ENCODE assay signal across 1 cellular context in the genomic region with DNA sequence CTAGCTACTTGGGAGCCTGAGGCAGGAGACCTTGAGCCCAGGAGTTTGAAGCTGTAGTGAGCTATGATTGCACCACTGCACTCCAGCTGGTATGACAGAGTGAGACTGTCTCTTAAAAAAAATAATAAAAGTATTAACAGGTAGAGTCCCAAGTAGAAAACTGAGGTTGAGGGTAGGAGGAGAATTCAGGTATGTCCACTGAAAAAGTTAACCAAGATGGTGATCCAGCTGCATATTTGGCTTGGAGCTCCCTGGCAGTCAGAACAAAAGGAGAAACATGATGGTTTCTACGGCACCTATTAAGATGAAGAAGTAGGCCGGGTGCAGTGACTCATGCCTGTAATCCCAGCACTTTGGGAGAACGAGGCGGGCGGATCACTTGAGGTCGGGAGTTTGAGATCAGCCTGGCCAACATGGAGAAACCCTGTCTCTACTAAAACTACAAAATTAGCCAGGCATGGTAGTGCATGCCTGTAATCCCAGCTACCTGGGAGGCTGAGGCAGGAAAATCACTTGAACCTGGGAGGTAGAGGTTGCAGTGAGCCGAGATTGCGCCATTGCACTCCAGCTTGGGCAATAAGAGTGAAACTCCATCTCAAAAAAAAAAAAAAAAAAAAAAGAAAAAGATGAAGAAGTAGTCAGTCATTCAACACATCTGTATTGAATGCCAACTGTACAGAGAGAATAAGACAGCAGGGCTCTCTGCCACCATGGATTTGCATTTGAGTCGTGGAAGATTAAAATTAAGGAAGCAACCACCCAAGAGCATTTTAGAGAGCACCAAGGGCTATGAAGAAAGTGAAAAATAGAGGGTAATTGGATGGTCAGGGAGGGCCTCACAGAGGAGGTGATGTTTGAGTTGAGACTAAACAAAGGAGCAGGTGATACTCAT.
TF ChIP-seq lines count a peak whose summit lies in the region.

No MANE protein-coding gene starts in this region.

TF ChIP-seq in HEK293, 187 proteins besides CTCF, POLR2A, EP300 and RAD21 (continued from another document):
- TF ChIP-seq ZNF76 (tag by site-specific recombination; IDR thresholded peaks at IDR 0.05; ENCODE audit: borderline replicate concordance, low read depth) (0 out of 2 replicates have a peak, but pooled peaks have one; percentile 27), ZNF10 (tag by site-specific recombination; IDR thresholded peaks at IDR 0.05) (0 out of 2 replicates have a peak, but pooled peaks have one; percentile 37), SP7 (tag by site-specific recombination; IDR thresholded peaks at IDR 0.05) (peak; percentile 53), ZBTB17 (tag by site-specific recombination; IDR thresholded peaks at IDR 0.05) (peak; percentile 22; the same call in 1 of the 2 replicates), PRDM4 (tag by site-specific recombination; IDR thresholded peaks at IDR 0.05) (peak; percentile 82), ZFHX2 (tag by site-specific recombination; conservative IDR thresholded peaks at IDR 0.05) (0 out of 2 replicates have a peak, but pooled peaks have one; percentile 24), ZNF629 (tag by site-specific recombination; IDR thresholded peaks at IDR 0.05) (0 out of 2 replicates have a peak, but pooled peaks have one; percentile 20), ZNF600 (tag by site-specific recombination; IDR thresholded peaks at IDR 0.05) (peak; percentile 55; the same call in 1 of the 2 replicates)
- TF ChIP-seq, protein P1, sequence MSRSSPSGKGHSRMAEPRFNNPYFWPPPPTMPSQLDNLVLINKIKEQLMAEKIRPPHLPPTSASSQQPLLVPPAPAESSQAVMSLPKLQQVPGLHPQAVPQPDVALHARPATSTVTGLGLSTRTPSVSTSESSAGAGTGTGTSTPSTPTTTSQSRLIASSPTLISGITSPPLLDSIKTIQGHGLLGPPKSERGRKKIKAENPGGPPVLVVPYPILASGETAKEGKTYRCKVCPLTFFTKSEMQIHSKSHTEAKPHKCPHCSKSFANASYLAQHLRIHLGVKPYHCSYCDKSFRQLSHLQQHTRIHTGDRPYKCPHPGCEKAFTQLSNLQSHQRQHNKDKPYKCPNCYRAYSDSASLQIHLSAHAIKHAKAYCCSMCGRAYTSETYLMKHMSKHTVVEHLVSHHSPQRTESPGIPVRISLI (tag by site-specific recombination; IDR thresholded peaks at IDR 0.05): 0 out of 2 replicates have a peak, but pooled peaks have one; percentile 53
